Comparison of ENCODE assay signal across 26 cellular contexts in genomic region chr7:46286957-46287356, GRCh38.
"Had no signal": no experiment of that assay in that cellular context is flagged by ENCODE, and none has a peak within 500 bp of the region (broad histone marks: within the 10 kb centered on the region; RNA-seq: fewer than 3 reads in every experiment).

No MANE protein-coding gene starts in this region.

- H3K36me3 ChIP-seq: ascending aorta, Peyer's patch, SJCRH30 had no signal

- H3K4me3 ChIP-seq: ascending aorta, K562, Peyer's patch, SJCRH30, SK-N-MC had no signal

- H3K27me3 ChIP-seq: ascending aorta, Peyer's patch, SJCRH30 had no signal

- ATAC-seq: activated CD8-positive, alpha-beta T cell treated with anti-CD3 and anti-CD28 coated beads, Interleukin-2, amount 10 ng/mL, durations not matched to agents 7 days and 5 days; K562 had no signal

- DNase-seq: activated CD4-positive, alpha-beta T cell treated with anti-CD3 and anti-CD28 coated beads, Interleukin-2, amount 10 ng/mL, durations not matched to agents 24 days and 14 days; activated CD4-positive, alpha-beta T cell treated with anti-CD3 and anti-CD28 coated beads, Interleukin-2, amount 50 U/mL, for 4 hours; activated CD8-positive, alpha-beta T cell treated with anti-CD3 and anti-CD28 coated beads, Interleukin-2, amount 10 ng/mL, durations not matched to agents 7 days and 5 days; activated gamma-delta T cell; activated naive CD4-positive, alpha-beta T cell treated with Interleukin-2 at 50 U/mL for 16 hours; activated naive CD8-positive, alpha-beta T cell treated with anti-CD3 and anti-CD28 coated beads, Interleukin-2, amount 10 ng/mL, durations not matched to agents 7 days and 5 days; activated T-cell treated with anti-CD3 and anti-CD28 coated beads, Interleukin-2, amount 50 U/mL, for 24 hours; amygdala; NCI-H1092 treated with DMSO at 0.1 percent for 48 hours; NCI-H1417; NCI-H146; NCI-H187; NCI-H2029 treated with DMSO at 0.1 percent for 48 hours; NCI-H2107; NCI-H2171; NCI-H510A; NCI-H526; NCI-H748 treated with DMSO at 0.1 percent for 48 hours; NK-92 treated with Interleukin-12 subunit alpha and Interleukin-12 subunit beta, amount 100 ng/mL, for 24 hours; Peyer's patch; RPMI8226; SJCRH30; T1000 had no signal

- H3K9me3 ChIP-seq: ascending aorta, Peyer's patch, SJCRH30 had no signal

- FAIRE-seq: K562 had no signal

- H3K27ac ChIP-seq: ascending aorta, Peyer's patch, SJCRH30, SK-N-MC had no signal

- H3K4me1 ChIP-seq: Peyer's patch had no signal
